ENCODE assay signal across 5 cellular contexts in genomic region chr20:60168963-60169362, GRCh38.
"Had no signal": no experiment of that assay in that cellular context is flagged by ENCODE, and none has a peak within 500 bp of the region (broad histone marks: within the 10 kb centered on the region; RNA-seq: fewer than 3 reads in every experiment).

No MANE protein-coding gene starts in this region.

- H3K9me3 Mint-ChIP-seq: GM23338 had no signal

- DNase-seq: H9, HCEC 1CT had no signal

- H3K36me3 Mint-ChIP-seq: IgD-negative memory B cell had no signal

- H3K4me1 Mint-ChIP-seq: GM23338, H9, IgD-negative memory B cell had no signal

- H3K4me3 Mint-ChIP-seq: GM23338, H9, IgD-negative memory B cell had no signal

- H3K27ac Mint-ChIP-seq: GM23338, H9, IgD-negative memory B cell had no signal

- ATAC-seq: GM23338, HepG2 had no signal

- H3K27me3 Mint-ChIP-seq: IgD-negative memory B cell had no signal
